In the genomic region with DNA sequence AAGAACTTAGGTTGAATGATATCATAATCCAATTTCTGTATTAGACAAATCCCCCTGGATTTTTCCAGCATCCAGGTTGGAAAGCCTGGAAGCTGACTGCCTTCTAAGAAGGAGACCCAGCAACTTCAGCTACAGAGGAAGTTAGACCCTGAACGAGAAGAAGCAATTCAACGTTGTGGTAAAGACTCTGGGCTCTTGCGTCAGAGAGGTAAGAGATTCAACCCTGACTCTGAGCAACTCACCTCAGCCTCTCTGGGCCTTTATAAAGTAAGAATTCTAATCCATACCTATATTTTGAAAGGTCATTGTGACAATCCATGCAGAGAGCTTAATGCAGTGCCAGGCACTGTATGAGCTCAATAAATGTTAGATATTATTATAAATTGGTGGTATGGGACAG, we compare ENCODE assay signal across 15 cellular contexts.
"Had no signal": no experiment of that assay in that cellular context is flagged by ENCODE, and none has a peak within 500 bp of the region (broad histone marks: within the 10 kb centered on the region; RNA-seq: fewer than 3 reads in every experiment).

No MANE protein-coding gene starts in this region.

- H3K4me1 ChIP-seq: uterus had no signal

- H3K4me3 Mint-ChIP-seq: activated CD4-positive, alpha-beta memory T cell treated with anti-CD3 and anti-CD28 coated beads for 36 hours; activated naive CD4-positive, alpha-beta T cell treated with anti-CD3 and anti-CD28 coated beads for 36 hours; brain; effector memory CD8-positive, alpha-beta T cell had no signal

- H3K9me3 Mint-ChIP-seq: activated CD4-positive, alpha-beta memory T cell treated with anti-CD3 and anti-CD28 coated beads for 36 hours; activated naive CD4-positive, alpha-beta T cell treated with anti-CD3 and anti-CD28 coated beads for 36 hours; brain; effector memory CD8-positive, alpha-beta T cell had no signal

- ATAC-seq: effector memory CD8-positive, alpha-beta T cell; left ventricle myocardium superior had no signal

- H3K27ac Mint-ChIP-seq: activated CD4-positive, alpha-beta memory T cell treated with anti-CD3 and anti-CD28 coated beads for 36 hours; effector memory CD8-positive, alpha-beta T cell had no signal

- DNase-seq: activated CD4-positive, alpha-beta memory T cell treated with anti-CD3 and anti-CD28 coated beads for 36 hours; activated CD4-positive, CD25-positive, alpha-beta regulatory T cell treated with anti-CD3 and anti-CD28 coated beads, Interleukin-2, amount 50 U/mL, for 72 hours; activated CD8-positive, alpha-beta memory T cell treated with anti-CD3 and anti-CD28 coated beads, Interleukin-2, amount 50 U/mL, for 48 hours; activated naive CD4-positive, alpha-beta T cell treated with anti-CD3 and anti-CD28 coated beads for 36 hours; amygdala; effector memory CD8-positive, alpha-beta T cell; kidney; left ventricle myocardium superior; mesendoderm; posterior cingulate gyrus; tibial artery; uterus had no signal

- H3K4me3 ChIP-seq: skin epidermis, tibial artery, uterus had no signal

- H3K27ac ChIP-seq: epithelial cell of prostate, skin epidermis, tibial artery, uterus had no signal

- H3K27me3 ChIP-seq: tibial artery, uterus had no signal

- H3K27me3 Mint-ChIP-seq: activated CD4-positive, alpha-beta memory T cell treated with anti-CD3 and anti-CD28 coated beads for 36 hours; brain; effector memory CD8-positive, alpha-beta T cell had no signal

- H3K36me3 ChIP-seq: uterus had no signal
